8 cellular contexts compared by ENCODE assay signal in the genomic region with DNA sequence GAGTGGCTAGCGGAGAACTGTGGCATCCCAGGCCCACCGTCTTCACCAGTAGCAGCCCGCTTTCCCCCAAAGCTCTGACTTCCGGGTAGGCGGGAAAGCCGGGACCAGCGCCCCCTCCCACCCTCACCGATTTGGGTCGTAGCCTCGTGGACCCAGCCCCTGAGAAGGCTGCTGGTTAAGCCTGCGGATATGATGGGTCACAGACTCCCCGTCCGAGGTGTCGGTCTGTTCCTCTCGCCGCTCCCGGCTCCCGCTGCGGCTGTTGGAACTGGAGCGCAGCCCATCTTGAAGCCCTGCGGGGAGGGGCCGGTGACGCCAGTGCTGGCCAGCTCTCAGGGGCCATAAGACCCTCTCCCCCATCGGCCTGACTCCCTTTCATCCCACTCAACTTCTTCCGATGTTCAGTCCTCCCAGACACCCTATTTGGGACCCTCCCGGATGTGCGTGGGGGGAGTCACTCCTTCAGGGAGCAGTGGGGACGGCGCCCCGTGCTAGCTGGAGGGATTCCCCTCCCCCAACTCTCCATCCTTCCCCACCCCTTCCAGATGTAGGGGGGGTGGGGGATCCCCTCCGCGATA. TPM values are rescaled to one million over a fixed set of nuclear protein-coding genes. Genes with fewer than 3 reads are reported as not detected.
DNase-seq lines count a peak whose midpoint lies in the region; ATAC-seq, FAIRE-seq and TF ChIP-seq lines count a peak whose summit lies in the region.

No MANE protein-coding gene starts in this region.

- TF ChIP-seq CTCF in 22Rv1 (IDR thresholded peaks at IDR 0.05), result no peak
- no peak for TF ChIP-seq CTCF in right lobe of liver (IDR thresholded peaks at IDR 0.05)

- H3K27me3 ChIP-seq in SJCRH30, result no peaks in the 10 kb centered on the region
- no peaks in the 10 kb centered on the region for H3K27me3 ChIP-seq in right lobe of liver

- H3K36me3 ChIP-seq in SJCRH30, result peaks cover 21% of the 10 kb centered on the region
- H3K36me3 ChIP-seq in right lobe of liver, result peaks cover 0 to 31% (median 4%) of the 10 kb centered on the region in 4 donors

- no peak for TF ChIP-seq POLR2A in GM12892 (IDR thresholded peaks at IDR 0.05; ENCODE audit: low read depth, low read length)
- no peak for TF ChIP-seq POLR2A in right lobe of liver (IDR thresholded peaks at IDR 0.05)

- H3K4me3 ChIP-seq in SJCRH30, result peak overlapping the region; percentile 79
- peak overlapping the region; percentile 77 to 86 (median 84) for H3K4me3 ChIP-seq in right lobe of liver

- intact Hi-C loops in right lobe of liver (cut with DNase I), result no loop called here

- peak in 2 of 4 donors; percentile 1 to 3 for ATAC-seq in right lobe of liver

- no peaks in the 10 kb centered on the region for H3K9me3 ChIP-seq in SJCRH30 (replicated peaks)
- H3K9me3 ChIP-seq in right lobe of liver, result no peaks in the 10 kb centered on the region

- no peaks in the 10 kb centered on the region for H3K4me1 ChIP-seq in SJCRH30
- peaks cover 0 to 14% (median 5%) of the 10 kb centered on the region in 4 donors for H3K4me1 ChIP-seq in right lobe of liver

- 0% methylated on average over 6 of the region's 32 CpGs for WGBS in right lobe of liver (ENCODE audit: insufficient coverage, low coverage, low lambda C conversion rate, missing lambda C conversion rate)

- peak overlapping the region; percentile 95 for H3K27ac ChIP-seq in 22Rv1
- peak overlapping the region; percentile 78 for H3K27ac ChIP-seq in SJCRH30
- peak overlapping the region; percentile 93 to 95 (median 95) for H3K27ac ChIP-seq in right lobe of liver
- H3K27ac ChIP-seq in substantia nigra (ENCODE audit: low read depth, low read length, poor library complexity, severe bottlenecking), result peak overlapping the region; percentile 95

- FAIRE-seq in GM12892 (lab: Jason Lieb, UNC) (no peak), GM19239 (lab: Jason Lieb, UNC) (no peak)

- peak; percentile 28 for DNase-seq in GM12892 (ENCODE audit: insufficient read length)
- peak; percentile 38 to 49 for DNase-seq in SJCRH30
- DNase-seq in dermis blood vessel endothelial cell, result peak; percentile 55
- DNase-seq in right lobe of liver, result peak in 2 of 3 donors; percentile 50 to 70
- peak in 39 of 49 donors; percentile 13 to 87 (median 54) for DNase-seq in substantia nigra (lab: John Stamatoyannopoulos, UW)
- no peak for DNase-seq in NCI-H2107 treated with DMSO at 0.1 percent for 48 hours (lab: John Stamatoyannopoulos, UW; ENCODE audit: unreplicated experiment)
- DNase-seq in GM19239 (ENCODE audit: insufficient read length, low spot score), result no peak

RNA-seq across cellular contexts. Expression of gene GNL1, which starts 0.8 kb away (rescaled TPM):
- 37.8 TPM for polyA plus RNA-seq in GM12892 (2012; ENCODE audit: missing spikeins)
- 35.7 and 42.4 TPM in 2 replicates for total RNA-seq in SJCRH30 (2014; rRNA removed; shearing (Covaris generic))
- total RNA-seq in dermis blood vessel endothelial cell (53.1 and 63.0 TPM in 2 replicates), right lobe of liver (10 to 100 TPM in 5 of 6 experiments, 1 to 10 TPM in 1; 5.1 to 25.6 (median 19.8) TPM)

RNA-seq across cellular contexts. Expression of gene PRR3, which starts 1.6 kb away (rescaled TPM):
- polyA plus RNA-seq in GM12892 (2012; ENCODE audit: missing spikeins), result 12.4 TPM
- total RNA-seq in SJCRH30 (2014; rRNA removed; shearing (Covaris generic)), result 30.1 and 30.8 TPM in 2 replicates
- total RNA-seq in dermis blood vessel endothelial cell (2.9 and 3.5 TPM in 2 replicates), right lobe of liver (1 to 10 TPM; 2.3 to 3.8 (median 2.6) TPM)

RNA-seq across cellular contexts. Expression of gene ABCF1, which starts 15.7 kb away (rescaled TPM):
- 48.3 TPM for polyA plus RNA-seq in GM12892 (2012; ENCODE audit: missing spikeins)
- 68.0 and 74.7 TPM in 2 replicates for total RNA-seq in SJCRH30 (2014; rRNA removed; shearing (Covaris generic))
- total RNA-seq in dermis blood vessel endothelial cell, result 49.5 and 70.3 TPM in 2 replicates
- 10 to 100 TPM; 23.3 to 35.2 (median 26.8) TPM for total RNA-seq in right lobe of liver

Comparison
In these comparisons a context has a peak if more than half of its experiments do, and no peak if none do; other contexts are left out.
1. DNase-seq: peak in GM12892 (single experiment), SJCRH30 (2 of 2), dermis blood vessel endothelial cell (single experiment), right lobe of liver (2 of 3) and substantia nigra (39 of 49); none in NCI-H2107 treated with DMSO at 0.1 percent for 48 hours (single experiment) and GM19239 (single experiment).
2. Peak in every context shown above with its lines, with median percentiles within 50 percentile points of each other: H3K27ac ChIP-seq.